16 cellular contexts compared by ENCODE assay signal in genomic region chr21:46190491-46191131, GRCh38. TPM values are rescaled to one million over a fixed set of nuclear protein-coding genes. Genes with fewer than 3 reads are reported as not detected.
DNase-seq lines count a peak whose midpoint lies in the region; ATAC-seq and TF ChIP-seq lines count a peak whose summit lies in the region.
"Had no signal": no experiment of that assay in that cellular context is flagged by ENCODE, and none has a peak within 500 bp of the region (broad histone marks: within the 10 kb centered on the region; RNA-seq: fewer than 3 reads in every experiment).

No MANE protein-coding gene starts in this region.

- H3K4me3 ChIP-seq in GM23338 = no peak overlapping the region
- H3K4me3 ChIP-seq in adrenal gland = no peak overlapping the region
- H3K4me3 ChIP-seq in heart right ventricle = no peak overlapping the region
- no peak overlapping the region for H3K4me3 ChIP-seq in skeletal muscle satellite cell (ENCODE audit: low read length)

- H3K9me3 Mint-ChIP-seq in GM23338 = no peaks in the 10 kb centered on the region
- H3K9me3 Mint-ChIP-seq: activated naive CD8-positive, alpha-beta T cell treated with anti-CD3 and anti-CD28 coated beads, Interleukin-2, amount 50 U/mL, for 24 hours; natural killer cell treated with Interleukin-12 subunit alpha and Interleukin-12 subunit beta and Interleukin-15 and Interleukin-18, amount 100 ng/mL, for 72 hours; stimulated activated naive CD8-positive, alpha-beta T cell treated with anti-CD3 and anti-CD28 coated beads, Interleukin-15, Interleukin-2, amounts not matched to agents 100 ng/mL and 50 ng/mL, for 24 hours had no signal

- peaks cover 46% of the 10 kb centered on the region for H3K36me3 Mint-ChIP-seq in GM23338 (ENCODE audit: low read depth)
- H3K36me3 Mint-ChIP-seq: natural killer cell treated with Interleukin-12 subunit alpha and Interleukin-12 subunit beta and Interleukin-15 and Interleukin-18, amount 100 ng/mL, for 72 hours had no signal

- 66 to 86% (median 85%) methylated on average over 6 to 15 of the region's 15 CpGs for WGBS in adrenal gland, 4 donors
- 92 to 94% methylated on average over 11 to 15 of the region's 15 CpGs for WGBS in heart right ventricle, 2 donors

- no peaks in the 10 kb centered on the region; the same call in 1 of the 2 replicates for H3K36me3 ChIP-seq in GM23338 (ENCODE audit: insufficient read depth)
- peaks cover 0 to 30% of the 10 kb centered on the region in 2 donors for H3K36me3 ChIP-seq in adrenal gland (replicated peaks in 1 of 2)
- peaks cover 0 to 59% (median 18%) of the 10 kb centered on the region in 9 donors for H3K36me3 ChIP-seq in heart right ventricle
- peaks cover 45% of the 10 kb centered on the region for H3K36me3 ChIP-seq in skeletal muscle satellite cell (ENCODE audit: insufficient read depth, low read length)

- TF ChIP-seq POLR2A in adrenal gland (IDR thresholded peaks at IDR 0.05) = no peak

- peaks cover 16% of the 10 kb centered on the region for H3K4me1 Mint-ChIP-seq in GM23338
- H3K4me1 Mint-ChIP-seq: activated naive CD8-positive, alpha-beta T cell treated with anti-CD3 and anti-CD28 coated beads, Interleukin-2, amount 50 U/mL, for 24 hours had no signal

- H3K9me3 ChIP-seq in adrenal gland (replicated peaks in 1 of 3) (no peaks in the 10 kb centered on the region), heart right ventricle (no peaks in the 10 kb centered on the region), skeletal muscle satellite cell (replicated peaks; ENCODE audit: low read length) (no peaks in the 10 kb centered on the region)

- H3K4me3 Mint-ChIP-seq in GM23338 = no peak overlapping the region
- H3K4me3 Mint-ChIP-seq: activated naive CD8-positive, alpha-beta T cell treated with anti-CD3 and anti-CD28 coated beads, Interleukin-2, amount 50 U/mL, for 24 hours; natural killer cell treated with Interleukin-12 subunit alpha and Interleukin-12 subunit beta and Interleukin-15 and Interleukin-18, amount 100 ng/mL, for 72 hours; stimulated activated naive CD8-positive, alpha-beta T cell treated with anti-CD3 and anti-CD28 coated beads, Interleukin-15, Interleukin-2, amounts not matched to agents 100 ng/mL and 50 ng/mL, for 24 hours had no signal

- H2AFZ ChIP-seq in GM23338 = no peak overlapping the region

- peaks cover 9% of the 10 kb centered on the region for H3F3A ChIP-seq in GM23338 (replicated peaks; ENCODE audit: low read depth)

- H3K27me3 ChIP-seq in GM23338 (ENCODE audit: insufficient read depth) (no peaks in the 10 kb centered on the region), adrenal gland (no peaks in the 10 kb centered on the region), heart right ventricle (no peaks in the 10 kb centered on the region), skeletal muscle satellite cell (ENCODE audit: control insufficient read depth, insufficient read depth, low read length) (no peaks in the 10 kb centered on the region)

- peaks cover 3% of the 10 kb centered on the region; the same call in 1 of the 2 replicates for H4K20me1 ChIP-seq in GM23338 (replicated peaks; ENCODE audit: insufficient read depth)

- H3K27ac ChIP-seq in GM23338 (ENCODE audit: low read depth) (no peak overlapping the region), adrenal gland (peak overlapping the region; percentile 0 to 97 (median 73)), heart right ventricle (peak overlapping the region in 6 of 10 donors; percentile 47 to 96 (median 90))

- H3K27me3 Mint-ChIP-seq in GM23338 (ENCODE audit: insufficient read depth, low read depth, poor library complexity) = peaks cover 13% of the 10 kb centered on the region
- H3K27me3 Mint-ChIP-seq: activated naive CD8-positive, alpha-beta T cell treated with anti-CD3 and anti-CD28 coated beads, Interleukin-2, amount 50 U/mL, for 24 hours; natural killer cell treated with Interleukin-12 subunit alpha and Interleukin-12 subunit beta and Interleukin-15 and Interleukin-18, amount 100 ng/mL, for 72 hours; stimulated activated naive CD8-positive, alpha-beta T cell treated with anti-CD3 and anti-CD28 coated beads, Interleukin-15, Interleukin-2, amounts not matched to agents 100 ng/mL and 50 ng/mL, for 24 hours had no signal

- H3K27ac Mint-ChIP-seq in GM23338 = 0 out of 2 replicates have a peak overlapping the region, but pooled peaks have one; percentile 62
- H3K27ac Mint-ChIP-seq: activated naive CD8-positive, alpha-beta T cell treated with anti-CD3 and anti-CD28 coated beads, Interleukin-2, amount 50 U/mL, for 24 hours; natural killer cell treated with Interleukin-12 subunit alpha and Interleukin-12 subunit beta and Interleukin-15 and Interleukin-18, amount 100 ng/mL, for 72 hours; stimulated activated naive CD8-positive, alpha-beta T cell treated with anti-CD3 and anti-CD28 coated beads, Interleukin-15, Interleukin-2, amounts not matched to agents 100 ng/mL and 50 ng/mL, for 24 hours had no signal

- no peak overlapping the region for H3K4me2 ChIP-seq in GM23338
- peak overlapping the region; percentile 13 for H3K4me2 ChIP-seq in skeletal muscle satellite cell (ENCODE audit: low read length)

- H3K9ac ChIP-seq in skeletal muscle satellite cell (ENCODE audit: low read depth, low read length) = no peak overlapping the region

- H3K79me2 ChIP-seq in GM23338 (replicated peaks; ENCODE audit: insufficient read depth) = no peaks in the 10 kb centered on the region

- intact Hi-C loops in adrenal gland (cut with DNase I) (no loop called here), heart right ventricle (cut with DNase I) (loop anchor here in 1 of 10 donors (10.0 kb wide), 1 partner anchor 84 kb away; no protein-coding TSS in a partner anchor)

- peaks cover 6% of the 10 kb centered on the region; the same call in 1 of the 2 replicates for H3K4me1 ChIP-seq in GM23338 (ENCODE audit: insufficient read depth)
- H3K4me1 ChIP-seq in adrenal gland (replicated peaks in 1 of 2) = peaks cover 26 to 39% of the 10 kb centered on the region in 2 donors
- peaks cover 15 to 38% (median 26%) of the 10 kb centered on the region in 9 donors for H3K4me1 ChIP-seq in heart right ventricle
- peaks cover 37% of the 10 kb centered on the region for H3K4me1 ChIP-seq in skeletal muscle satellite cell (ENCODE audit: control insufficient read depth, insufficient read depth, low read length)

- no peak for ATAC-seq in GM23338
- ATAC-seq in heart right ventricle = no peak
- no peak for ATAC-seq in HG02885 (IDR thresholded peaks at IDR 0.05; ENCODE audit: poor library complexity, unreplicated experiment)
- ATAC-seq: activated naive CD8-positive, alpha-beta T cell treated with anti-CD3 and anti-CD28 coated beads, Interleukin-2, amount 50 U/mL, for 24 hours had no signal

- no peaks in the 10 kb centered on the region for H3K9me2 ChIP-seq in GM23338 (ENCODE audit: insufficient read depth)

- TF ChIP-seq CTCF in GM23338 (conservative IDR thresholded peaks at IDR 0.05; ENCODE audit: low read depth in 2 of 2) = no peak
- no peak for TF ChIP-seq CTCF in adrenal gland (IDR thresholded peaks at IDR 0.05)
- TF ChIP-seq CTCF in heart right ventricle (IDR thresholded peaks at IDR 0.05) = no peak

- DNase-seq in GM23338 (ENCODE audit: low spot score) (no peak), adrenal gland (peak in 2 of 7 donors; percentile 14 to 19), heart right ventricle (no peak), GOT3 (lab: John Stamatoyannopoulos, UW) (no peak)
- DNase-seq in stimulated activated naive CD4-positive, alpha-beta T cell (lab: John Stamatoyannopoulos, UW) = no peak
- DNase-seq in activated naive CD4-positive, alpha-beta T cell (lab: John Stamatoyannopoulos, UW) = no peak
- DNase-seq: activated naive CD8-positive, alpha-beta T cell treated with anti-CD3 and anti-CD28 coated beads, Interleukin-2, amount 50 U/mL, for 24 hours; DMS79; NCI-H187 treated with DMSO at 0.1 percent for 48 hours; NCI-H526; RPMI8226; T-helper 2 cell had no signal

TF ChIP-seq in GM23338, 12 proteins besides CTCF, POLR2A, EP300 and RAD21 (continues in another document):
- TF ChIP-seq, protein P1, sequence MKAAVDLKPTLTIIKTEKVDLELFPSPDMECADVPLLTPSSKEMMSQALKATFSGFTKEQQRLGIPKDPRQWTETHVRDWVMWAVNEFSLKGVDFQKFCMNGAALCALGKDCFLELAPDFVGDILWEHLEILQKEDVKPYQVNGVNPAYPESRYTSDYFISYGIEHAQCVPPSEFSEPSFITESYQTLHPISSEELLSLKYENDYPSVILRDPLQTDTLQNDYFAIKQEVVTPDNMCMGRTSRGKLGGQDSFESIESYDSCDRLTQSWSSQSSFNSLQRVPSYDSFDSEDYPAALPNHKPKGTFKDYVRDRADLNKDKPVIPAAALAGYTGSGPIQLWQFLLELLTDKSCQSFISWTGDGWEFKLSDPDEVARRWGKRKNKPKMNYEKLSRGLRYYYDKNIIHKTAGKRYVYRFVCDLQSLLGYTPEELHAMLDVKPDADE (IDR thresholded peaks at IDR 0.05) = no peak
- TF ChIP-seq POLR2AphosphoS5 (IDR thresholded peaks at IDR 0.05; ENCODE audit: low read depth) (no peak), ZNF331 (CRISPR knock-in tag; IDR thresholded peaks at IDR 0.05; ENCODE audit: low read depth) (no peak), CREB1 (CRISPR knock-in tag; IDR thresholded peaks at IDR 0.05; ENCODE audit: low read depth) (no peak)

RNA-seq across cellular contexts. Expression of gene SPATC1L, which starts 6.4 kb away (rescaled TPM):
- total RNA-seq in GM23338 (2014; rRNA removed; shearing (Covaris generic)) = 30.7 and 37.6 TPM in 2 replicates
- polyA plus RNA-seq in GM23338 (2016; fragmentation: Nextera tagmentation; extraction: Ambion mirVana) = 69.6 and 70.2 TPM in 2 replicates
- total RNA-seq in adrenal gland = 10 to 100 TPM in 7 of 8 donors, 1 to 10 TPM in 1; 8.4 to 58.5 (median 25.3) TPM
- 10 to 100 TPM; 12.8 to 91.5 (median 51.5) TPM for polyA plus RNA-seq in adrenal gland
- total RNA-seq in heart right ventricle = 1 to 10 TPM; 4.7 to 9.8 (median 8.2) TPM
- 10 to 100 TPM; 12.7 to 14.6 TPM for polyA plus RNA-seq in heart right ventricle
- 8.3 and 13.9 TPM in 2 replicates for total RNA-seq in skeletal muscle satellite cell (2012; rRNA removed)

RNA-seq across cellular contexts. Expression of gene FTCD, which starts 35.2 kb away (rescaled TPM):
- total RNA-seq in GM23338 (2014; rRNA removed; shearing (Covaris generic)) = 0.90 and 3.3 TPM in 2 replicates
- polyA plus RNA-seq in GM23338 (2016; fragmentation: Nextera tagmentation; extraction: Ambion mirVana) (2.3 and 2.6 TPM in 2 replicates), adrenal gland (10 to 100 TPM in 2 of 3 donors, under 1 TPM in 1; 0.20 to 16.8 (median 11.4) TPM), heart right ventricle (1 to 10 TPM in 1 of 2 donors, under 1 TPM in 1; 0.14 to 4.0 TPM)
- total RNA-seq in adrenal gland (1 to 10 TPM in 4 of 8 donors, under 1 TPM in 2, not detected in 2; 0.36 to 2.1 (median 1.8) TPM), heart right ventricle (1 to 10 TPM in 6 of 10 donors, under 1 TPM in 4; 0.38 to 4.4 (median 1.1) TPM)
- total RNA-seq in skeletal muscle satellite cell (2012; rRNA removed) = not detected in 2 replicates
- total RNA-seq: natural killer cell treated with Interleukin-12 subunit alpha and Interleukin-12 subunit beta and Interleukin-15 and Interleukin-18, amount 100 ng/mL, for 72 hours had no signal

RNA-seq across cellular contexts. Expression of gene LSS, which starts 38.0 kb away (rescaled TPM):
- total RNA-seq in GM23338 (2014; rRNA removed; shearing (Covaris generic)) = 216 and 237 TPM in 2 replicates
- polyA plus RNA-seq in GM23338 (2016; fragmentation: Nextera tagmentation; extraction: Ambion mirVana) (49.3 and 55.0 TPM in 2 replicates), adrenal gland (100 to 1,000 TPM in 1 of 3 donors, 10 to 100 TPM in 2; 46.3 to 132 (median 49.9) TPM), heart right ventricle (10 to 100 TPM; 22.5 to 44.0 TPM)
- total RNA-seq in adrenal gland (100 to 1,000 TPM in 2 of 8 donors, 10 to 100 TPM in 6; 49.0 to 245 (median 79.8) TPM), heart right ventricle (10 to 100 TPM; 30.5 to 74.7 (median 40.7) TPM)
- total RNA-seq in skeletal muscle satellite cell (2012; rRNA removed) = 74.5 and 79.7 TPM in 2 replicates
